Comparison of ENCODE assay signal across 22 cellular contexts in genomic region chr5:28557114-28557513, GRCh38.
"Had no signal": no experiment of that assay in that cellular context is flagged by ENCODE, and none has a peak within 500 bp of the region (broad histone marks: within the 10 kb centered on the region; RNA-seq: fewer than 3 reads in every experiment).

No MANE protein-coding gene starts in this region.

- H3K27ac ChIP-seq: coronary artery, dorsolateral prefrontal cortex, esophagus muscularis mucosa, foreskin keratinocyte, gastroesophageal sphincter, heart left ventricle, hepatocyte, left lung, lower lobe of right lung had no signal

- H3K4me3 ChIP-seq: coronary artery, dorsolateral prefrontal cortex, esophagus muscularis mucosa, gastroesophageal sphincter, heart left ventricle, hepatocyte, left lung, lower lobe of right lung had no signal

- H3K9me3 ChIP-seq: gastroesophageal sphincter had no signal

- H3K27me3 ChIP-seq: esophagus muscularis mucosa, foreskin keratinocyte, gastroesophageal sphincter, heart left ventricle, hepatocyte, left lung had no signal

- H2AFZ ChIP-seq: hepatocyte had no signal

- DNase-seq: dermis blood vessel endothelial cell; dorsolateral prefrontal cortex; effector CD4-positive, alpha-beta T cell; effector memory CD4-positive, alpha-beta T cell; heart left ventricle; hypothalamus; immature natural killer cell; islet precursor cell; left cardiac atrium; left lung; left ventricle myocardium superior; lower lobe of right lung; mesendoderm; midbrain had no signal

- H3K4me2 ChIP-seq: hepatocyte had no signal

- H3K4me1 ChIP-seq: esophagus muscularis mucosa, foreskin keratinocyte, gastroesophageal sphincter, heart left ventricle, left lung, lower lobe of right lung had no signal

- ATAC-seq: foreskin keratinocyte, gastroesophageal sphincter, heart left ventricle, left cardiac atrium, left lung, left ventricle myocardium superior, lower lobe of right lung had no signal

- H3K79me2 ChIP-seq: hepatocyte had no signal

- H3K36me3 ChIP-seq: esophagus muscularis mucosa, gastroesophageal sphincter, heart left ventricle, left lung, lower lobe of right lung had no signal

- FAIRE-seq: colon, endothelial cell of umbilical vein, frontal cortex had no signal
